Comparison of ENCODE assay signal across 8 cellular contexts in genomic region chr12:116916714-116917114, GRCh38. TPM values are rescaled to one million over a fixed set of nuclear protein-coding genes. Genes with fewer than 3 reads are reported as not detected.
A peak's percentile ranks its signal among the peaks of the same experiment; 100 is the strongest.
DNase-seq lines count a peak whose midpoint lies in the region; ATAC-seq and TF ChIP-seq lines count a peak whose summit lies in the region.

No MANE protein-coding gene starts in this region.

- H3K9me3 ChIP-seq in upper lobe of right lung = no peaks in the 10 kb centered on the region

- peaks cover 2% of the 10 kb centered on the region in 2 donors for H3K36me3 Mint-ChIP-seq in activated T-cell treated with anti-CD3 and anti-CD28 coated beads, Interleukin-2, amount 50 U/mL, for 72 hours (ENCODE audit: insufficient read depth in 2 of 2)

- peaks cover 17% of the 10 kb centered on the region for H3K4me1 ChIP-seq in upper lobe of right lung

- H3K27me3 Mint-ChIP-seq in activated T-cell treated with anti-CD3 and anti-CD28 coated beads, Interleukin-2, amount 50 U/mL, for 72 hours (ENCODE audit: low read depth) = peaks cover 17% of the 10 kb centered on the region

- H3K27ac Mint-ChIP-seq in activated T-cell treated with anti-CD3 and anti-CD28 coated beads, Interleukin-2, amount 50 U/mL, for 72 hours = peak overlapping the region; percentile 61

- ATAC-seq in GM18502 (IDR thresholded peaks at IDR 0.05; ENCODE audit: poor library complexity, unreplicated experiment) (peak; percentile 91), HG02943 (IDR thresholded peaks at IDR 0.05; ENCODE audit: low read depth, unreplicated experiment) (peak; percentile 79), upper lobe of right lung (peak; percentile 94)
- peak; percentile 95 to 96 for ATAC-seq in activated T-cell treated with anti-CD3 and anti-CD28 coated beads, Interleukin-2, amount 50 U/mL, for 72 hours (replicated peaks in 1 of 2)

- H3K27ac ChIP-seq in upper lobe of right lung = no peak overlapping the region

- H3K36me3 ChIP-seq in upper lobe of right lung = peaks cover 4% of the 10 kb centered on the region

- intact Hi-C loops in upper lobe of right lung (cut with DNase I) = no loop called here

- H3K9me3 Mint-ChIP-seq in activated T-cell treated with anti-CD3 and anti-CD28 coated beads, Interleukin-2, amount 50 U/mL, for 72 hours = no peaks in the 10 kb centered on the region

- peak; percentile 90 for DNase-seq in A172 (ENCODE audit: low spot score)
- peak; percentile 96 for DNase-seq in NCI-H510A treated with DMSO at 0.1 percent for 48 hours (lab: John Stamatoyannopoulos, UW)
- peak; percentile 76 for DNase-seq in activated T-cell treated with anti-CD3 and anti-CD28 coated beads, Interleukin-2, amount 50 U/mL, for 72 hours
- DNase-seq in hepatic stellate cell (ENCODE audit: low spot score) = peak; percentile 31
- DNase-seq in upper lobe of right lung = peak; percentile 76
- DNase-seq in NCI-H524 treated with DMSO at 0.1 percent for 48 hours (lab: John Stamatoyannopoulos, UW) = no peak

- peak overlapping the region; percentile 0 to 27 for H3K4me3 Mint-ChIP-seq in activated T-cell treated with anti-CD3 and anti-CD28 coated beads, Interleukin-2, amount 50 U/mL, for 72 hours

- H3K27me3 ChIP-seq in upper lobe of right lung = no peaks in the 10 kb centered on the region

- TF ChIP-seq CTCF in upper lobe of right lung (IDR thresholded peaks at IDR 0.05) = peak; percentile 15

- peaks cover 66% of the 10 kb centered on the region for H3K4me1 Mint-ChIP-seq in activated T-cell treated with anti-CD3 and anti-CD28 coated beads, Interleukin-2, amount 50 U/mL, for 72 hours (ENCODE audit: low read depth)

- H3K4me3 ChIP-seq in upper lobe of right lung = no peak overlapping the region

RNA-seq across cellular contexts. Expression of gene FBXW8, which starts 6.0 kb away (rescaled TPM):
- 15.4 and 16.8 TPM in 2 replicates for total RNA-seq in A172 (2014; rRNA removed; shearing (Covaris generic))
- 10 to 100 TPM; 10.0 to 10.4 TPM for total RNA-seq in activated T-cell treated with anti-CD3 and anti-CD28 coated beads, Interleukin-2, amount 50 U/mL, for 72 hours
- total RNA-seq in upper lobe of right lung = 16.8 TPM

RNA-seq across cellular contexts. Expression of gene HRK, which starts 35.5 kb away (rescaled TPM):
- total RNA-seq in A172 (2014; rRNA removed; shearing (Covaris generic)) = 0.55 and 0.86 TPM in 2 replicates
- under 1 TPM in 1 of 2 donors, not detected in 1; 0.12 TPM for total RNA-seq in activated T-cell treated with anti-CD3 and anti-CD28 coated beads, Interleukin-2, amount 50 U/mL, for 72 hours
- total RNA-seq in upper lobe of right lung = not detected
